In the genomic region with DNA sequence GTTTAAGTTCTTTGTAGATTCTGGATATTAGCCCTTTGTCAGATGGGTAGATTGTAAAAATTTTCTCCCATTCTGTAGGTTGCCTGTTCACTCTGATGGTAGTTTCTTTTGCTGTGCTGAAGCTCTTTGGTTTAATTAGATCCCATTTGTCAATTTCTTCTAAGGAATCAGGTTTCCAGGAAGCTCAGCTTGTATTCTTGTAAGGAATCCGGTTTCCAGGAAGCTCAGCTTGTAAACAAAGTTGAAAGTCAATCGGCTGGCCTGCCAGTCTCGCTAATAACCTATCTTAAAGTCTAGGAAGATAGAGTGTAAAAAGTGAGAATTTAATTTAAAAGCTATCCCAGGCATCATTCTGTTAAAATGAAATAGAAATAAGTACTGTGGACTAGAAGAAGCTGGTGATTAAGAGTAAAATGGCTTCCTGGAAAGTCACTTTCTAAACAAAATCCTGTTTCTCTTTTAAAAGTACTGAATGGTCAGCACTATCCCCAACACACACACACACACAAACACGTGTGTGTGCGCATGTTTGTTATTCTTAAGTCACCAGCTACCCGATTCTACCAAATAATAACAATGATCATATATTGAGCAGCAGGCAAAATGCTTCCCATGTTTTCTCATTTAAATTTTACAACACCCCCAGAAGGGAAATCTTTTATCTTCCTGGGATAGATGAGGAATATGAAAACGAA, we compare ENCODE assay signal across 16 cellular contexts.
DNase-seq lines count a peak whose midpoint lies in the region; ATAC-seq and TF ChIP-seq lines count a peak whose summit lies in the region.
"Had no signal": no experiment of that assay in that cellular context is flagged by ENCODE, and none has a peak within 500 bp of the region (broad histone marks: within the 10 kb centered on the region; RNA-seq: fewer than 3 reads in every experiment).

No MANE protein-coding gene starts in this region.

- no peak overlapping the region for H3K4me3 ChIP-seq in fibroblast of lung (replicated peaks in 1 of 4; ENCODE audit: control extremely low read depth in 1 of 4, insufficient read depth in 1 of 4, low read depth in 3 of 4, low read length in 4 of 4)
- peak overlapping the region; percentile 6 for H3K4me3 ChIP-seq in neuron (ENCODE audit: low read length)
- no peak overlapping the region for H3K4me3 ChIP-seq in mucosa of descending colon
- H3K4me3 ChIP-seq: SJSA1, uterus had no signal

- H3K4me2 ChIP-seq in fibroblast of lung (ENCODE audit: extremely low read depth, insufficient read depth, low read length) = no peak overlapping the region

- H3K4me1 ChIP-seq in fibroblast of lung (ENCODE audit: control insufficient read depth, extremely low read depth, insufficient read depth, low read length) = no peaks in the 10 kb centered on the region
- H3K4me1 ChIP-seq in neuron (ENCODE audit: insufficient read depth, low read length) = no peaks in the 10 kb centered on the region
- no peaks in the 10 kb centered on the region for H3K4me1 ChIP-seq in mucosa of descending colon (ENCODE audit: low read depth)
- H3K4me1 ChIP-seq: BE2C, uterus had no signal

- no peaks in the 10 kb centered on the region for H4K20me1 ChIP-seq in fibroblast of lung (ENCODE audit: control insufficient read depth, extremely low read depth, insufficient read depth, low read length)

- POLR2A ChIA-PET in HEK293T (lab: Yijun Ruan, JAX) = no interaction called here

- intact Hi-C loops in mucosa of descending colon (cut with DNase I, micrococcal nuclease) = loop anchor here in 1 of 2 donors (5.0 kb wide), 1 partner anchor 66 kb away; no protein-coding TSS in a partner anchor

- H3K27ac ChIP-seq in fibroblast of lung (ENCODE audit: insufficient read depth, low read length) = no peak overlapping the region
- H3K27ac ChIP-seq: SJSA1, uterus had no signal

- H2AFZ ChIP-seq in fibroblast of lung (ENCODE audit: low read length) (no peak overlapping the region), neuron (ENCODE audit: low read depth, low read length) (peak overlapping the region; percentile 77)

- TF ChIP-seq CTCF in fibroblast of lung (conservative IDR thresholded peaks at IDR 0.05 in 1 of 2, IDR thresholded peaks at IDR 0.05 in 1 of 2; ENCODE audit: low read depth in 1 of 2, low read length in 2 of 2) (no peak), mucosa of descending colon (IDR thresholded peaks at IDR 0.05) (no peak)

- H3K27me3 ChIP-seq in fibroblast of lung (ENCODE audit: control insufficient read depth, insufficient read depth, low read length) (no peaks in the 10 kb centered on the region), neuron (ENCODE audit: insufficient read depth, low read length) (no peaks in the 10 kb centered on the region)
- H3K27me3 ChIP-seq: BE2C, SJSA1, uterus had no signal

- CTCF ChIA-PET in HEK293T (lab: Yijun Ruan, JAX) = interaction anchor here (1.0 kb wide), 1 partner anchor 22 kb away, joined by 3 read pairs; no protein-coding TSS in a partner anchor

- H3K9ac ChIP-seq in fibroblast of lung (ENCODE audit: insufficient read depth, low read length) = no peak overlapping the region

- no peak for ATAC-seq in mucosa of descending colon

- no peaks in the 10 kb centered on the region for H3K9me3 ChIP-seq in fibroblast of lung (ENCODE audit: control insufficient read depth, insufficient read depth, low read depth, low read length)
- no peaks in the 10 kb centered on the region for H3K9me3 ChIP-seq in neuron (ENCODE audit: low read length)
- H3K9me3 ChIP-seq in mucosa of descending colon = no peaks in the 10 kb centered on the region
- H3K9me3 ChIP-seq: BE2C, SJSA1, uterus had no signal

- DNase-seq in H4 (ENCODE audit: low spot score) (peak; percentile 45), RPMI7951 (ENCODE audit: low read depth) (peak; percentile 22), fibroblast of lung (ENCODE audit: low read depth in 2 of 2) (peak; percentile 23 to 26), mucosa of descending colon (no peak), NCI-H748 treated with DMSO at 0.1 percent for 48 hours (lab: John Stamatoyannopoulos, UW) (no peak), NCI-H2171 (lab: John Stamatoyannopoulos, UW) (no peak), HEK293T (ENCODE audit: extremely low spot score) (no peak)
- DNase-seq: activated CD4-positive, alpha-beta memory T cell treated with anti-CD3 and anti-CD28 coated beads for 36 hours; amygdala; BE2C; erythroblast; small intestine; T1000; uterus had no signal

- no peaks in the 10 kb centered on the region for H3K36me3 ChIP-seq in fibroblast of lung (ENCODE audit: control insufficient read depth, insufficient read depth, low read length)
- H3K36me3 ChIP-seq in neuron (ENCODE audit: insufficient read depth, low read length) = no peaks in the 10 kb centered on the region
- no peaks in the 10 kb centered on the region for H3K36me3 ChIP-seq in mucosa of descending colon (ENCODE audit: low read depth)
- H3K36me3 ChIP-seq: BE2C, SJSA1, uterus had no signal

- no peaks in the 10 kb centered on the region for H3K79me2 ChIP-seq in fibroblast of lung (ENCODE audit: control insufficient read depth, insufficient read depth, low read length)

TF ChIP-seq in HEK293T, 16 proteins besides CTCF, POLR2A, EP300 and RAD21:
- TF ChIP-seq ZNF384 (IDR thresholded peaks at IDR 0.05) (no peak), ARNT (IDR thresholded peaks at IDR 0.05) (no peak), TARDBP (IDR thresholded peaks at IDR 0.05) (no peak), ELF4 (IDR thresholded peaks at IDR 0.05) (no peak), SUZ12 (IDR thresholded peaks at IDR 0.05) (no peak), PKNOX1 (IDR thresholded peaks at IDR 0.05) (no peak), LEF1 (IDR thresholded peaks at IDR 0.05; ENCODE audit: borderline replicate concordance) (no peak), BHLHE40 (IDR thresholded peaks at IDR 0.05; ENCODE audit: borderline replicate concordance) (no peak), L3MBTL2 (conservative IDR thresholded peaks at IDR 0.05) (no peak)

Comparison
In these comparisons a context has a peak if more than half of its experiments do, and no peak if none do; other contexts are left out.
1. DNase-seq: peak in H4 (single experiment), RPMI7951 (single experiment) and fibroblast of lung (2 of 2); none in mucosa of descending colon (0 of 3), NCI-H748 treated with DMSO at 0.1 percent for 48 hours (single experiment), NCI-H2171 (single experiment) and HEK293T (single experiment).